In the genomic region with DNA sequence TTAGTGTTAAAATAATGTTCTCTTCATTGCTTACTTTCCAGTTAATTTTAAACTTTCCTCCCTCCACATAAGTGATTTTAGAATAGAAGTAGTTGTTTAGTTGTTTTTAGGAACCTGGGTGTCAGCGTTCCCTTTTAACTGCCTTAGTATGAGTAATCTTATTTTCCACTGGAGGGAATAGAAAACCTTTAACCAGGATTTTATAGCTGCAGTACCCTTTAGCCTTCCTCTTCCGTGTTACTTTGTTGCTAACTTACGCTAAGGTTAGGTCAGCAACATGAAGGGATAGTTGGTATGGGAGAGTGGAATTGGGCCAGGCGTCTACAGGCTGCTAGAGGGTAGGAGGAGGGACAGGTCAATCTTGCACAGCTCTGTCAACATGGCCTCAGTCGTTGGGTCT, we compare ENCODE assay signal across 1 cellular context.
TF ChIP-seq lines count a peak whose summit lies in the region.

No MANE protein-coding gene starts in this region.

TF ChIP-seq in HCT116, 20 proteins besides CTCF, POLR2A, EP300 and RAD21 (continued from another document):
- TF ChIP-seq MAX (IDR thresholded peaks at IDR 0.05) (no peak), SIN3A (IDR thresholded peaks at IDR 0.05; ENCODE audit: low read depth) (no peak), JUND (IDR thresholded peaks at IDR 0.05) (no peak), FOSL1 (IDR thresholded peaks at IDR 0.05; ENCODE audit: low read depth) (no peak), CEBPB (IDR thresholded peaks at IDR 0.05; ENCODE audit: low read depth) (no peak)
- TF ChIP-seq, protein P1, sequence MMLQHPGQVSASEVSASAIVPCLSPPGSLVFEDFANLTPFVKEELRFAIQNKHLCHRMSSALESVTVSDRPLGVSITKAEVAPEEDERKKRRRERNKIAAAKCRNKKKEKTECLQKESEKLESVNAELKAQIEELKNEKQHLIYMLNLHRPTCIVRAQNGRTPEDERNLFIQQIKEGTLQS (IDR thresholded peaks at IDR 0.05): no peak
- TF ChIP-seq, protein P2, sequence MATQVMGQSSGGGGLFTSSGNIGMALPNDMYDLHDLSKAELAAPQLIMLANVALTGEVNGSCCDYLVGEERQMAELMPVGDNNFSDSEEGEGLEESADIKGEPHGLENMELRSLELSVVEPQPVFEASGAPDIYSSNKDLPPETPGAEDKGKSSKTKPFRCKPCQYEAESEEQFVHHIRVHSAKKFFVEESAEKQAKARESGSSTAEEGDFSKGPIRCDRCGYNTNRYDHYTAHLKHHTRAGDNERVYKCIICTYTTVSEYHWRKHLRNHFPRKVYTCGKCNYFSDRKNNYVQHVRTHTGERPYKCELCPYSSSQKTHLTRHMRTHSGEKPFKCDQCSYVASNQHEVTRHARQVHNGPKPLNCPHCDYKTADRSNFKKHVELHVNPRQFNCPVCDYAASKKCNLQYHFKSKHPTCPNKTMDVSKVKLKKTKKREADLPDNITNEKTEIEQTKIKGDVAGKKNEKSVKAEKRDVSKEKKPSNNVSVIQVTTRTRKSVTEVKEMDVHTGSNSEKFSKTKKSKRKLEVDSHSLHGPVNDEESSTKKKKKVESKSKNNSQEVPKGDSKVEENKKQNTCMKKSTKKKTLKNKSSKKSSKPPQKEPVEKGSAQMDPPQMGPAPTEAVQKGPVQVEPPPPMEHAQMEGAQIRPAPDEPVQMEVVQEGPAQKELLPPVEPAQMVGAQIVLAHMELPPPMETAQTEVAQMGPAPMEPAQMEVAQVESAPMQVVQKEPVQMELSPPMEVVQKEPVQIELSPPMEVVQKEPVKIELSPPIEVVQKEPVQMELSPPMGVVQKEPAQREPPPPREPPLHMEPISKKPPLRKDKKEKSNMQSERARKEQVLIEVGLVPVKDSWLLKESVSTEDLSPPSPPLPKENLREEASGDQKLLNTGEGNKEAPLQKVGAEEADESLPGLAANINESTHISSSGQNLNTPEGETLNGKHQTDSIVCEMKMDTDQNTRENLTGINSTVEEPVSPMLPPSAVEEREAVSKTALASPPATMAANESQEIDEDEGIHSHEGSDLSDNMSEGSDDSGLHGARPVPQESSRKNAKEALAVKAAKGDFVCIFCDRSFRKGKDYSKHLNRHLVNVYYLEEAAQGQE (IDR thresholded peaks at IDR 0.05; ENCODE audit: low read depth): no peak
